In the genomic region with DNA sequence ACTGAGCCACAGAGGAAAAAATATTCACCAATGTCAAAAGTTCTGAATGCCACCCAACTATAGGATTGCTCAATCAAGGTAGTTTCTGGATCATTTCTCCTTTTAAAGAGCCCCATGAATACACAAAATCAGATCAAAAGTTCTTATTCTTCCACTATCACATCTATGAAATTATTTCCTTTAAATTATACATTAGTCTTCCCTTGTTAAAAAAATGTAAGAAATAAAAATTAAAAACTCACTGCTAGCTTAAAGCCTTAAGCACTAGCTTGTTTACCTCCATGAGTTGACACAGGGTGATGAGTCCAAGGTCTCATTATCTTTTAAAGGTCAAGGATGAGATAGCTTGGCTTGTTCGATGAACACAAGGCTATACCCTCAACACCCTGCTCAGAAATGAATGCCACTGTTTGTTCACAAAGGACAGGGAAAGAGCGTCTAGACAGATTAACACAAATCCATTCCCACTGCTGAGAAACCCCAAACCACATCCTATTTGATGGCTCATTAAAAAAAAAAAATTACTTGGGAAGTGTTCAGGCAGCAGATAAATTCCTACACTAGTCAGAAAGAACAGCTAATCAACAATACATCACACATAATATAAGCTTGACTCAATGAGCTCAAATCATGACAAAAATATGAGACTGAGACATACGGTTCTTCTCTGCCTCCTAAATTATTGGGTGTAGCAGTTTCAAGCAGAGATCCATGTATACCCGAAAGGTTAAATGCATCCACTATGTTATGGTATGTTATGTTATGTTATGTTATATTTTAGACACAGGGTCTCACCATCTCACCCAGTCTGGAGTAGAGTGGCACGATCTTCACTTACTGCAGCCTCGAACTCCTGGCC, we compare ENCODE assay signal across 13 cellular contexts.
DNase-seq lines count a peak whose midpoint lies in the region; ATAC-seq, FAIRE-seq and TF ChIP-seq lines count a peak whose summit lies in the region.
"Had no signal": no experiment of that assay in that cellular context is flagged by ENCODE, and none has a peak within 500 bp of the region (broad histone marks: within the 10 kb centered on the region; RNA-seq: fewer than 3 reads in every experiment).

No MANE protein-coding gene starts in this region.

- no peaks in the 10 kb centered on the region for H3K9me1 ChIP-seq in K562 (ENCODE audit: control insufficient read depth, insufficient read depth, low read length)

- no peaks in the 10 kb centered on the region for H3K36me3 ChIP-seq in K562 (ENCODE audit: control insufficient read depth, insufficient read depth, low read length)
- peaks cover 0 to 3% of the 10 kb centered on the region in 2 donors for H3K36me3 ChIP-seq in left lung

- no peak overlapping the region for H3K4me2 ChIP-seq in K562 (ENCODE audit: insufficient read depth, low read length)

- CTCF ChIA-PET in K562 (lab: Yijun Ruan, JAX; ENCODE audit: low intra/inter-chr PET ratio) = no interaction called here

- TF ChIP-seq POLR2A in K562 (conservative IDR thresholded peaks at IDR 0.05) = no peak

- H4K20me1 ChIP-seq in K562 (replicated peaks; ENCODE audit: control insufficient read depth, insufficient read depth, low read length) = no peaks in the 10 kb centered on the region

- TF ChIP-seq CTCF in K562 (IDR thresholded peaks at IDR 0.05 in 2 of 3, conservative IDR thresholded peaks at IDR 0.05 in 1 of 3; ENCODE audit: insufficient read depth in 2 of 3, low read depth in 1 of 3, low read length in 3 of 3) (no peak), left lung (IDR thresholded peaks at IDR 0.05) (no peak)

- H3K4me1 Mint-ChIP-seq in natural killer cell treated with Interleukin-12 subunit alpha and Interleukin-12 subunit beta and Interleukin-15 and Interleukin-18, amount 100 ng/mL, for 72 hours (ENCODE audit: low read depth in 2 of 2) = peaks cover 13 to 14% of the 10 kb centered on the region in 2 donors
- H3K4me1 Mint-ChIP-seq in stimulated activated naive CD8-positive, alpha-beta T cell treated with anti-CD3 and anti-CD28 coated beads, Interleukin-15, amount 100 ng/mL, for 72 hours = peaks cover 19% of the 10 kb centered on the region
- H3K4me1 Mint-ChIP-seq: nephron had no signal

- ATAC-seq in K562 (no peak), left lung (peak; percentile 47), GM21528 (IDR thresholded peaks at IDR 0.05; ENCODE audit: low FRiP score, unreplicated experiment) (no peak), HG03159 (IDR thresholded peaks at IDR 0.05; ENCODE audit: unreplicated experiment) (no peak)
- no peak for ATAC-seq in natural killer cell treated with Interleukin-12 subunit alpha and Interleukin-12 subunit beta and Interleukin-15 and Interleukin-18, amount 100 ng/mL, for 72 hours
- no peak for ATAC-seq in stimulated activated naive CD8-positive, alpha-beta T cell treated with anti-CD3 and anti-CD28 coated beads, Interleukin-15, amount 100 ng/mL, for 72 hours
- ATAC-seq: activated CD4-positive, alpha-beta T cell treated with anti-CD3 and anti-CD28 coated beads for 36 hours had no signal

- H3K4me1 ChIP-seq in K562 (replicated peaks in 1 of 2; ENCODE audit: control insufficient read depth in 2 of 2, insufficient read depth in 2 of 2, low read length in 2 of 2) = peaks cover 0 to 3% of the 10 kb centered on the region in 2 experiments; a peak in 2 of 5 replicates
- H3K4me1 ChIP-seq in left lung = peaks cover 0 to 8% of the 10 kb centered on the region in 2 donors

- no peak overlapping the region for H3K9ac ChIP-seq in K562 (ENCODE audit: insufficient read depth in 1 of 2, low read depth in 2 of 2, low read length in 2 of 2)

- no peaks in the 10 kb centered on the region for H3K36me3 Mint-ChIP-seq in natural killer cell treated with Interleukin-12 subunit alpha and Interleukin-12 subunit beta and Interleukin-15 and Interleukin-18, amount 100 ng/mL, for 72 hours

- no peaks in the 10 kb centered on the region for H3K9me3 Mint-ChIP-seq in natural killer cell treated with Interleukin-12 subunit alpha and Interleukin-12 subunit beta and Interleukin-15 and Interleukin-18, amount 100 ng/mL, for 72 hours
- H3K9me3 Mint-ChIP-seq in stimulated activated naive CD8-positive, alpha-beta T cell treated with anti-CD3 and anti-CD28 coated beads, Interleukin-15, amount 100 ng/mL, for 72 hours = no peaks in the 10 kb centered on the region
- H3K9me3 Mint-ChIP-seq: nephron had no signal

- TF ChIP-seq EP300 in K562 (IDR thresholded peaks at IDR 0.05; ENCODE audit: low read length) = no peak

- intact Hi-C loops in K562 (cut with micrococcal nuclease) (no loop called here), left lung (cut with DNase I) (no loop called here)

- no peaks in the 10 kb centered on the region for H3K27me3 Mint-ChIP-seq in natural killer cell treated with Interleukin-12 subunit alpha and Interleukin-12 subunit beta and Interleukin-15 and Interleukin-18, amount 100 ng/mL, for 72 hours
- H3K27me3 Mint-ChIP-seq in stimulated activated naive CD8-positive, alpha-beta T cell treated with anti-CD3 and anti-CD28 coated beads, Interleukin-15, amount 100 ng/mL, for 72 hours = no peaks in the 10 kb centered on the region
- H3K27me3 Mint-ChIP-seq: activated CD4-positive, alpha-beta T cell treated with anti-CD3 and anti-CD28 coated beads for 36 hours had no signal

- H3K9me3 ChIP-seq in K562 (replicated peaks; ENCODE audit: control insufficient read depth, insufficient read depth, low read depth, low read length) (no peaks in the 10 kb centered on the region), left lung (no peaks in the 10 kb centered on the region)

- H3K4me3 Mint-ChIP-seq in natural killer cell treated with Interleukin-12 subunit alpha and Interleukin-12 subunit beta and Interleukin-15 and Interleukin-18, amount 100 ng/mL, for 72 hours = no peak overlapping the region
- no peak overlapping the region for H3K4me3 Mint-ChIP-seq in stimulated activated naive CD8-positive, alpha-beta T cell treated with anti-CD3 and anti-CD28 coated beads, Interleukin-15, amount 100 ng/mL, for 72 hours
- H3K4me3 Mint-ChIP-seq: activated CD4-positive, alpha-beta T cell treated with anti-CD3 and anti-CD28 coated beads for 36 hours; nephron had no signal

- no peak overlapping the region for H3K27ac Mint-ChIP-seq in natural killer cell treated with Interleukin-12 subunit alpha and Interleukin-12 subunit beta and Interleukin-15 and Interleukin-18, amount 100 ng/mL, for 72 hours
- H3K27ac Mint-ChIP-seq in stimulated activated naive CD8-positive, alpha-beta T cell treated with anti-CD3 and anti-CD28 coated beads, Interleukin-15, amount 100 ng/mL, for 72 hours = no peak overlapping the region
- H3K27ac Mint-ChIP-seq: activated CD4-positive, alpha-beta T cell treated with anti-CD3 and anti-CD28 coated beads for 36 hours; nephron had no signal

- FAIRE-seq in K562 (lab: Jason Lieb, UNC) = no peak
- FAIRE-seq: GM12892 had no signal

- 64% methylated on average over 6 of the region's 6 CpGs for WGBS in K562 (ENCODE audit: insufficient coverage, low coverage, missing lambda C conversion rate)

- POLR2A ChIA-PET in K562 (lab: Yijun Ruan, JAX) = interaction anchor here (0.6 to 1.6 kb wide), 4 partner anchors 8 to 11 kb away, joined by 3 to 6 read pairs (median 3); no protein-coding TSS in a partner anchor

- no peaks in the 10 kb centered on the region for H3K79me2 ChIP-seq in K562 (ENCODE audit: control insufficient read depth, insufficient read depth, low read length)

- H3K27me3 ChIP-seq in K562 (ENCODE audit: control insufficient read depth in 2 of 2, insufficient read depth in 2 of 2, low read length in 2 of 2) = no peaks in the 10 kb centered on the region
- no peaks in the 10 kb centered on the region for H3K27me3 ChIP-seq in left lung

- H3K4me3 ChIP-seq in K562 (no peak overlapping the region), left lung (no peak overlapping the region)

- TF ChIP-seq RAD21 in K562 (CRISPR knock-in tag; conservative IDR thresholded peaks at IDR 0.05 in 1 of 2, IDR thresholded peaks at IDR 0.05 in 1 of 2) = no peak

- in situ Hi-C loops in ACHN (cut with HindIII; ENCODE audit: low pct_ligation_motif_present, low pct_unique_long_range_greater_than_20kb, low sequenced_read_pairs) (no loop called here), K562 (cut with MboI) (no loop called here)

- no peak overlapping the region for H2AFZ ChIP-seq in K562 (ENCODE audit: low read depth, low read length)

- H3K27ac ChIP-seq in K562 (ENCODE audit: extremely low read depth, low read depth, low read length) (no peak overlapping the region), left lung (no peak overlapping the region)
- H3K27ac ChIP-seq: C4-2B had no signal

- DNase-seq in ACHN (peak; percentile 40), HS-5 (ENCODE audit: low read depth) (peak; percentile 74), K562 (ENCODE audit: extremely low read depth in 1 of 4, low spot score in 3 of 4) (no peak), left lung (no peak)
- DNase-seq in natural killer cell treated with Interleukin-12 subunit alpha and Interleukin-12 subunit beta and Interleukin-15 and Interleukin-18, amount 100 ng/mL, for 72 hours (ENCODE audit: low spot score) = no peak
- DNase-seq in stimulated activated naive CD8-positive, alpha-beta T cell treated with anti-CD3 and anti-CD28 coated beads, Interleukin-15, amount 100 ng/mL, for 72 hours = no peak
- DNase-seq: activated CD4-positive, alpha-beta T cell treated with anti-CD3 and anti-CD28 coated beads for 36 hours; activated gamma-delta T cell had no signal

- no TSS peak for BruUV-seq in K562 (replicated peaks; lab: Mats Ljungman, UMichigan)

TF ChIP-seq in K562, 482 proteins besides CTCF, POLR2A, EP300 and RAD21:
- TF ChIP-seq ESRRA (IDR thresholded peaks at IDR 0.05; ENCODE audit: borderline replicate concordance, low read depth) (peak; percentile 29; the same call in 1 of the 2 replicates), SNIP1 (IDR thresholded peaks at IDR 0.05; ENCODE audit: low read depth) (no peak), CEBPG (CRISPR knock-in tag; IDR thresholded peaks at IDR 0.05) (no peak), CEBPG (tag; conservative IDR thresholded peaks at IDR 0.05 in 1 of 2, IDR thresholded peaks at IDR 0.05 in 1 of 2) (peak; percentile 52 to 76; a peak in 3 of 4 replicates), SAP30 (IDR thresholded peaks at IDR 0.05; ENCODE audit: borderline replicate concordance, insufficient read depth, low read depth, low read length, poor library complexity, severe bottlenecking) (no peak), SMAD2 (IDR thresholded peaks at IDR 0.05; ENCODE audit: low read depth, low read length) (no peak), PTBP1 (IDR thresholded peaks at IDR 0.05; ENCODE audit: low read depth, low read length) (no peak)

Comparison
In these comparisons a context has a peak if more than half of its experiments do, and no peak if none do; other contexts are left out.
1. DNase-seq: peak in ACHN (single experiment) and HS-5 (single experiment); none in K562 (0 of 4), left lung (0 of 2), natural killer cell treated with Interleukin-12 subunit alpha and Interleukin-12 subunit beta and Interleukin-15 and Interleukin-18, amount 100 ng/mL, for 72 hours (single experiment) and stimulated activated naive CD8-positive, alpha-beta T cell treated with anti-CD3 and anti-CD28 coated beads, Interleukin-15, amount 100 ng/mL, for 72 hours (0 of 2).